ENCODE assay signal across 1 cellular context in the genomic region with DNA sequence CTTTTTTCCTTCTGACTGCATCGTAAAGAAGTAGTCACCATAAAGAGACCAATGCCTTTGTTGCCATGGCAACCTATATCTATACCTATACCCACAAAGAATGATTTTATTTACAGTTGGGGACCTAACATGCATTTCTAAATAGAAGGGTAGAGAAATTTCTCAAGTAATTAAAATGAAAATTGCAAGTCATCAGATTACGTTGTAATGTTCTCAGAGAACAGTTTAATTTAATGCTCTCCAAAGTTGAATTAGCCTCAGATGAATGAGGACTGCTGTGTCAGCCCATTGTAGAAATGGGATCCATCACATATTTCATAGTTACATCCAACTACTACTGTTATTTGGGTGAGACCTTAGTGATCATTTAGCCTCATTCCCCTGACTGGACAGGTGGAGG.
TF ChIP-seq lines count a peak whose summit lies in the region.

No MANE protein-coding gene starts in this region.

TF ChIP-seq in A549, 52 proteins besides CTCF, POLR2A, EP300 and RAD21:
- TF ChIP-seq NFE2L2 (conservative IDR thresholded peaks at IDR 0.05; ENCODE audit: low read length) (peak; percentile 71), KDM5A (IDR thresholded peaks at IDR 0.05) (no peak), MAFK (IDR thresholded peaks at IDR 0.05; ENCODE audit: partially characterized antibody) (peak; percentile 76)
